Comparison of ENCODE assay signal across 13 cellular contexts in the genomic region with DNA sequence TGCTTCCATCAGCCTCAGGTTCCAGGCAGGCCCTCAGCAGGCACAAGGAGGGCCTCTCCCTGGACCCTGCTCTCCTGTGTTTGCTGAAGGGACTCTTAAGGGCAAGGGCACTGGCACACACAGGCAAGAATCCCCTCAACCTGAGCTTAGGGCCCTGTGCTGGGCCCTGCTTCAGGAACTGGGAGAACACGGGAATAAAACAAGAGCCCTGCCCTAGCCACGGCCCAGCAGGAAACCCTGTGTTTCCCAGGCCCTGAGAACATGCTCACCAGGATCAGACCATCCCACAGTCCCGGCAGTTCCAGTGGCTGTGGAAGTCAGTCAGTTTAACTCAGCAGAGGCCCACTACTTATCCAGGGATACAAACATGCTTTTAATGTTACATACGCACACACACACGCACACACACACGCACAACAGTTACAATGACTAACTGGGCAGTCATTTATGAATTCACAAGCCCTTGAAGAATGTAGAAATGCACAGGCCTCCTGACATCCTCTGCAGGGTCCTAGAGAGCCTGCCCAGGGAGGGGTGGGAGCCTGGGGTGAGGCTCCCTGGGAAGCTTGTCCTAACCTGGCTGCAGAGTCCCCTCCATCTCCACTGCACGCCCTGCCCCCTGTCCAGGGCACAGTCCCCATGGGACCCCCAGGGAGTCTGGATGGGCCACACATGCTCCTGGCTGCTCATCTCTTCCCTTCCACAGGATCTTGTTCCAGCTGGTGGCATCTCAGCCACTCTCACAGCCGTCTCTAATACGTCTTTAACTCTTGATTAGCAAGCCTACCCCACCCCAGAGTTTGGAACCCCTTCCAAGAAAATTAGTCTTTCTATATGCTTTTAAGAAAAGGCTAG.
"Had no signal": no experiment of that assay in that cellular context is flagged by ENCODE, and none has a peak within 500 bp of the region (broad histone marks: within the 10 kb centered on the region; RNA-seq: fewer than 3 reads in every experiment).

No MANE protein-coding gene starts in this region.

- H3K27ac ChIP-seq: dorsolateral prefrontal cortex, foreskin keratinocyte, psoas muscle had no signal

- ATAC-seq: foreskin keratinocyte; naive thymus-derived CD8-positive, alpha-beta T cell; psoas muscle; sciatic nerve; stimulated activated naive B cell treated with anti-CD40 and anti-IgM and Interleukin-4, amounts not matched to agents 10 μg/mL and 1 μg/mL and 100 μg/mL, for 72 hours had no signal

- H3K27me3 Mint-ChIP-seq: activated naive CD8-positive, alpha-beta T cell treated with anti-CD3 and anti-CD28 coated beads for 36 hours had no signal

- H3K9me3 ChIP-seq: psoas muscle had no signal

- H3K27me3 ChIP-seq: dorsolateral prefrontal cortex, foreskin keratinocyte had no signal

- H3K4me3 Mint-ChIP-seq: activated naive CD8-positive, alpha-beta T cell treated with anti-CD3 and anti-CD28 coated beads for 36 hours; naive thymus-derived CD8-positive, alpha-beta T cell; stimulated activated naive B cell treated with anti-CD40 and anti-IgM and Interleukin-4, amounts not matched to agents 10 μg/mL and 1 μg/mL and 100 μg/mL, for 72 hours; T-helper 2 cell treated with Interferon-gamma antibody and Interleukin-4, amounts not matched to agents 5 μg/mL and 100 μg/mL, for 36 hours had no signal

- H3K4me1 Mint-ChIP-seq: activated naive CD8-positive, alpha-beta T cell treated with anti-CD3 and anti-CD28 coated beads for 36 hours; naive thymus-derived CD8-positive, alpha-beta T cell; stimulated activated naive B cell treated with anti-CD40 and anti-IgM and Interleukin-4, amounts not matched to agents 10 μg/mL and 1 μg/mL and 100 μg/mL, for 72 hours had no signal

- H3K4me3 ChIP-seq: dorsolateral prefrontal cortex, psoas muscle had no signal

- H3K9me3 Mint-ChIP-seq: activated naive CD8-positive, alpha-beta T cell treated with anti-CD3 and anti-CD28 coated beads for 36 hours; naive thymus-derived CD8-positive, alpha-beta T cell; stimulated activated naive B cell treated with anti-CD40 and anti-IgM and Interleukin-4, amounts not matched to agents 10 μg/mL and 1 μg/mL and 100 μg/mL, for 72 hours; T-helper 2 cell treated with Interferon-gamma antibody and Interleukin-4, amounts not matched to agents 5 μg/mL and 100 μg/mL, for 36 hours had no signal

- H3K27ac Mint-ChIP-seq: activated naive CD8-positive, alpha-beta T cell treated with anti-CD3 and anti-CD28 coated beads for 36 hours; naive thymus-derived CD8-positive, alpha-beta T cell; stimulated activated naive B cell treated with anti-CD40 and anti-IgM and Interleukin-4, amounts not matched to agents 10 μg/mL and 1 μg/mL and 100 μg/mL, for 72 hours; T-helper 2 cell treated with Interferon-gamma antibody and Interleukin-4, amounts not matched to agents 5 μg/mL and 100 μg/mL, for 36 hours had no signal

- DNase-seq: activated CD4-positive, alpha-beta T cell treated with anti-CD3 and anti-CD28 coated beads, Interleukin-2, amount 50 U/mL, for 4 hours; activated CD4-positive, CD25-positive, alpha-beta regulatory T cell treated with anti-CD3 and anti-CD28 coated beads, Interleukin-2, amount 50 U/mL, for 72 hours; activated naive CD8-positive, alpha-beta T cell treated with anti-CD3 and anti-CD28 coated beads for 36 hours; activated T-cell treated with anti-CD3 and anti-CD28 coated beads, Interleukin-2, amount 50 U/mL, for 1 hour; foreskin keratinocyte; occipital lobe; stimulated activated CD4-positive, alpha-beta T cell treated with anti-CD3 and anti-CD28 coated beads, Interleukin-2, amount 100 ng/mL, for 24 hours; stimulated activated naive B cell treated with anti-CD40 and anti-IgM and Interleukin-4, amounts not matched to agents 10 μg/mL and 1 μg/mL and 100 μg/mL, for 72 hours had no signal

- H3K4me1 ChIP-seq: foreskin keratinocyte, psoas muscle had no signal

- H3K36me3 Mint-ChIP-seq: activated naive CD8-positive, alpha-beta T cell treated with anti-CD3 and anti-CD28 coated beads for 36 hours; naive thymus-derived CD8-positive, alpha-beta T cell; stimulated activated naive B cell treated with anti-CD40 and anti-IgM and Interleukin-4, amounts not matched to agents 10 μg/mL and 1 μg/mL and 100 μg/mL, for 72 hours had no signal
